Comparison of ENCODE assay signal across 8 cellular contexts in the genomic region with DNA sequence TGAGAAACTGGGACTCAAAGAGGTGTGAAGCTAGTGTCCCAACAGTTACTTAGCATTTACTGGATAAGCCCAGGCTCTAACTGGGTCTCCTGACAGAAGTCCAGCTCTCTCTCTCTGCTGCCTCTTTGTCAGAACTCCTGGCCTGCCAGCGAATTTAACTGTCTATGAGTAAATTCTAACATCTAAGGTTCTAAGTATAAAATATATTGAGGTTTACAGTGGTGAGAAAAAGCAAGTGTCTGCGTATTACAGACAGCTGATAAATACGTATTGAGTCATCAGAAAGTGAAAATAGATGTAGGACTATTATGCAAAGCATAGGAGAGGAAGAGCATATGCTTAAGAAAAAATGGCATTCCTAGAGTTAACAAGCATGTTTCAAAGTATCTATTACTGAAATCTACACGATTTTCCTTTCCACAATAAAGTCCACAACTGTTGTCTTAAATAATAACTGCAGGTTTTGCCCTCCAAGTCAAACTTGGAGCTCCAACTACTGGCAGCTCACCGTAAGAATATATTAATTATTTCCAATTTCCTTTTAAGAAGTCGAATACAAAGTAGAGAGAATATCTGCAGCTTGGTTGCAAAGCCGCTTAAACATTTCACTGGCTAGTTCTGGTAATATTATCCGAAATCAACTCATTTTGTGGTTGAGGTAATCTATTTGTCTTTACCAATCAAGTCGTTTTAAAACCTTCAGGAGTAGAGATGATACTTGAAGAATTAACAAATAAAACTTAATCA. TPM values are rescaled to one million over a fixed set of nuclear protein-coding genes. Genes with fewer than 3 reads are reported as not detected.
DNase-seq lines count a peak whose midpoint lies in the region; ATAC-seq, FAIRE-seq and TF ChIP-seq lines count a peak whose summit lies in the region.

No MANE protein-coding gene starts in this region.

- peaks cover 31% of the 10 kb centered on the region for H3K4me1 Mint-ChIP-seq in T-helper 1 cell treated with Interleukin-12 subunit alpha and Interleukin-12 subunit beta and Interleukin-4 antibody, amounts not matched to agents 30 μg/mL and 1 μg/mL, for 36 hours (ENCODE audit: low read depth)

- TF ChIP-seq POLR2A in esophagus squamous epithelium (IDR thresholded peaks at IDR 0.05) (no peak), GM12891 (IDR thresholded peaks at IDR 0.05; ENCODE audit: low read depth, low read length) (no peak)

- FAIRE-seq in GM12891 (lab: Jason Lieb, UNC) = no peak

- peak; percentile 53 for DNase-seq in Caki2 (ENCODE audit: low read depth)
- no peak for DNase-seq in esophagus squamous epithelium (lab: John Stamatoyannopoulos, UW)
- no peak for DNase-seq in retinal pigment epithelial cell (ENCODE audit: low read depth)
- DNase-seq in GM12891 (ENCODE audit: insufficient read length, low spot score) = no peak
- DNase-seq in left lobe of liver (ENCODE audit: low spot score) = no peak

- in situ Hi-C loops in Caki2 (cut with HindIII; ENCODE audit: low pct_unique_long_range_greater_than_20kb, low sequenced_read_pairs) = loop anchor here (25.0 kb wide), 1 partner anchor 205 kb away; no protein-coding TSS in a partner anchor

- H3K27ac Mint-ChIP-seq in T-helper 1 cell treated with Interleukin-12 subunit alpha and Interleukin-12 subunit beta and Interleukin-4 antibody, amounts not matched to agents 30 μg/mL and 1 μg/mL, for 36 hours = peak overlapping the region; percentile 5

- H3K9me3 Mint-ChIP-seq in T-helper 1 cell treated with Interleukin-12 subunit alpha and Interleukin-12 subunit beta and Interleukin-4 antibody, amounts not matched to agents 30 μg/mL and 1 μg/mL, for 36 hours = no peaks in the 10 kb centered on the region

- no peaks in the 10 kb centered on the region for H3K27me3 ChIP-seq in esophagus squamous epithelium

- ATAC-seq in GM19023 (IDR thresholded peaks at IDR 0.05; ENCODE audit: unreplicated experiment) = peak; percentile 28
- ATAC-seq in HG03139 (IDR thresholded peaks at IDR 0.05; ENCODE audit: unreplicated experiment) = peak; percentile 25
- no peak for ATAC-seq in left lobe of liver

- peaks cover 0 to 42% (median 13%) of the 10 kb centered on the region in 3 donors for H3K4me1 ChIP-seq in esophagus squamous epithelium

- H3K9me3 ChIP-seq in esophagus squamous epithelium = no peaks in the 10 kb centered on the region

- H3K36me3 Mint-ChIP-seq in T-helper 1 cell treated with Interleukin-12 subunit alpha and Interleukin-12 subunit beta and Interleukin-4 antibody, amounts not matched to agents 30 μg/mL and 1 μg/mL, for 36 hours (ENCODE audit: low read depth) = peaks cover 9% of the 10 kb centered on the region

- peak overlapping the region; percentile 6 to 86 (median 72) for H3K4me3 ChIP-seq in esophagus squamous epithelium
- peak overlapping the region; percentile 95 for H3K4me3 ChIP-seq in retinal pigment epithelial cell (ENCODE audit: low read length)

- peak overlapping the region; percentile 66 for H3K4me3 Mint-ChIP-seq in T-helper 1 cell treated with Interleukin-12 subunit alpha and Interleukin-12 subunit beta and Interleukin-4 antibody, amounts not matched to agents 30 μg/mL and 1 μg/mL, for 36 hours

- peak in 1 of 6 experiments; percentile 12 for TF ChIP-seq CTCF in esophagus squamous epithelium (IDR thresholded peaks at IDR 0.05)
- TF ChIP-seq CTCF in retinal pigment epithelial cell (conservative IDR thresholded peaks at IDR 0.05; ENCODE audit: low read depth, low read length) = peak; percentile 37

- peak overlapping the region; percentile 84 to 96 (median 90) for H3K27ac ChIP-seq in esophagus squamous epithelium

- H3K36me3 ChIP-seq in esophagus squamous epithelium = peaks cover 0 to 20% (median 0%) of the 10 kb centered on the region in 3 donors

- H3K27me3 Mint-ChIP-seq in T-helper 1 cell treated with Interleukin-12 subunit alpha and Interleukin-12 subunit beta and Interleukin-4 antibody, amounts not matched to agents 30 μg/mL and 1 μg/mL, for 36 hours (ENCODE audit: low read depth) = peaks cover 18% of the 10 kb centered on the region

- WGBS in esophagus squamous epithelium, 2 donors = 16% methylated on average over 9 of the region's 9 CpGs

- intact Hi-C loops in esophagus squamous epithelium (cut with DNase I) = loop anchor here (5.0 kb wide), 2 partner anchors 205 to 315 kb away; a partner anchor contains a TSS

TF ChIP-seq in GM12891, 5 proteins besides CTCF, POLR2A, EP300 and RAD21:
- TF ChIP-seq POU2F2 (IDR thresholded peaks at IDR 0.05; ENCODE audit: low read depth, low read length) (no peak), TAF1 (IDR thresholded peaks at IDR 0.05; ENCODE audit: low read depth, low read length) (no peak), SPI1 (IDR thresholded peaks at IDR 0.05; ENCODE audit: low read depth, low read length) (no peak), POLR2AphosphoS5 (IDR thresholded peaks at IDR 0.05; ENCODE audit: low read depth, low read length) (no peak), PAX5 (IDR thresholded peaks at IDR 0.05; ENCODE audit: insufficient read depth, low read length, severe bottlenecking) (no peak)
TF ChIP-seq in GM12891: peak in this region for 0.

RNA-seq across cellular contexts. Expression of a gene that starts 1.4 kb away (rescaled TPM):
- total RNA-seq in Caki2 (2014; rRNA removed; shearing (Covaris generic); ENCODE audit: low replicate concordance) = 0.43 and 2.4 TPM in 2 replicates
- total RNA-seq in esophagus squamous epithelium (100 to 1,000 TPM in 1 of 4 donors, 10 to 100 TPM in 2, 1 to 10 TPM in 1; 7.9 to 115 (median 26.6) TPM), left lobe of liver (3.0 TPM)
- 21.5 TPM for polyA plus RNA-seq in GM12891 (2012; ENCODE audit: low read depth, missing spikeins)
